19 cellular contexts compared by ENCODE assay signal in the genomic region with DNA sequence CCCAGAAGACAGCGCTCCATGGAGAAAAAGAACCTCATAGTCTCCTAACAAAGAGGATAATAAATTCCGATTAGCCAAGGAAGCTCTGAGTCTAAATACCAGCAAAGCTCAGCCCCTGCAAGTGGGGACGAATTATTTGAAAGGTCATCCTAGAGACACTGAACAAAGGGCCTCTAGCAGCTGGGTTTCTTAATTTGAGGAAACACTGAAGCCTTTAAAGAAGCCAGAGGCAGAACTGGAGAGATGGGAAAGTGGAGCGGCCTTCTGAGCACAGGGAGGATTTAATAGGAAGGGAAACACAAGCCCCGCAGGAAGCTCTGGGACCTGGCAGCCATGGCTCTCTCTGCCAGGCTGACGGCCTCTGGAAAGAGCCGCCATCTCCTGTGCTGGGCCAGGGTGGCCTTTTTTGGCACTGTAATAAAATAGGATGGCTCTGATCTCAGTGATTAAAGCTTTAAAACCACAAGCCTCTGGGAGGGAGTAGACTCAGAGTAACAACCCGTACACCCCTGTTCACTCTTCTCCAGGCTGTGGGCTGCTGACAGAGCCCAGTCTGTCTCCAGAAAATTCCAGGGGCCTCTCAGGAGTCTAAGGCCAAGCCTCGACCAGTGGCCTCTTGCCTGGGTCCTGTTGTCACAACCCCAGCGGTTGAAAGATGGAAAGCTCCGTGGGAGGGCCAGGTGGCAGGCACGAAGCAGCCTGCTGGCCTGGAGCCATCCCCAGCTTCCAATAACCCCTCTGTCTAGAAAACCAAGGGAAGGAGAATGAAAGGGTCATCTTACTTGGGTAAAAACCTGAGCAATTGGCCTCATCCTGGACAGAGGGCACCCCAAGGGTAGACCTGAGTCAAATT.
A peak's percentile ranks its signal among the peaks of the same experiment; 100 is the strongest.
DNase-seq lines count a peak whose midpoint lies in the region; ATAC-seq and TF ChIP-seq lines count a peak whose summit lies in the region.
"Had no signal": no experiment of that assay in that cellular context is flagged by ENCODE, and none has a peak within 500 bp of the region (broad histone marks: within the 10 kb centered on the region; RNA-seq: fewer than 3 reads in every experiment).

No MANE protein-coding gene starts in this region.

- peak overlapping the region; percentile 73 for H2AK5ac ChIP-seq in neuronal stem cell (ENCODE audit: low read depth, low read length)

- DNase-seq in Ammon's horn (ENCODE audit: low spot score) (peak; percentile 5), SK-MEL-5 (ENCODE audit: low read depth, low spot score) (peak; percentile 66), globus pallidus (ENCODE audit: low spot score) (peak; percentile 23), neuronal stem cell (ENCODE audit: low spot score) (peak; percentile 57), NK-92 (lab: John Stamatoyannopoulos, UW; ENCODE audit: unreplicated experiment) (no peak), left ventricle myocardium inferior (no peak), left lobe of liver (ENCODE audit: low spot score) (no peak), left ventricle myocardium superior (no peak)
- DNase-seq: AML-193; CD8-positive, alpha-beta T cell; left colon; NCI-H1092; NCI-H1930; NCI-H526 treated with DMSO at 0.1 percent for 48 hours had no signal

- no CpG with 5 or more reads among the region's 12 CpGs for WGBS in neuronal stem cell (ENCODE audit: extremely low coverage in 2 of 2, insufficient read length in 2 of 2, insufficient replicate concordance in 1 of 2), 2 donors

- H2AFZ ChIP-seq in neuronal stem cell (ENCODE audit: low read length) = peak overlapping the region; percentile 83

- H2BK12ac ChIP-seq in neuronal stem cell (ENCODE audit: low read length) = no peak overlapping the region

- peak overlapping the region; percentile 79 for H2BK5ac ChIP-seq in neuronal stem cell (ENCODE audit: low read length)

- H3K36me3 ChIP-seq in neuronal stem cell (replicated peaks in 1 of 2; ENCODE audit: control insufficient read depth in 2 of 2, insufficient read depth in 2 of 2, low read length in 2 of 2) (no peaks in the 10 kb centered on the region), left ventricle myocardium inferior (no peaks in the 10 kb centered on the region)
- H3K36me3 ChIP-seq: HAP-1, prostate gland, upper lobe of left lung had no signal

- intact Hi-C loops in left ventricle myocardium inferior (cut with micrococcal nuclease) = no loop called here
- intact Hi-C loops in left ventricle myocardium superior (cut with micrococcal nuclease) = no loop called here

- no peak overlapping the region for H3K9ac ChIP-seq in neuronal stem cell (ENCODE audit: low read depth, low read length, poor library complexity)

- H3K79me1 ChIP-seq in neuronal stem cell (ENCODE audit: low read depth, low read length) = no peaks in the 10 kb centered on the region

- no peak overlapping the region for H4K8ac ChIP-seq in neuronal stem cell (ENCODE audit: low read depth, low read length)

- no peak overlapping the region for H4K91ac ChIP-seq in neuronal stem cell (ENCODE audit: low read depth, low read length, poor library complexity)

- H3K23ac ChIP-seq in neuronal stem cell (ENCODE audit: low read depth, low read length, poor library complexity) = no peak overlapping the region

- H3K4me2 ChIP-seq in neuronal stem cell (ENCODE audit: insufficient read depth, low read length, poor library complexity, severe bottlenecking) = no peak overlapping the region

- no peak overlapping the region for H3K4me3 ChIP-seq in neuronal stem cell (ENCODE audit: low read length in 2 of 2)
- no peak overlapping the region for H3K4me3 ChIP-seq in left ventricle myocardium inferior
- H3K4me3 ChIP-seq: HAP-1, prostate gland, upper lobe of left lung had no signal

- peak overlapping the region; percentile 94 for H3K18ac ChIP-seq in neuronal stem cell (ENCODE audit: low read length)

- H3K27me3 ChIP-seq in neuronal stem cell (ENCODE audit: control insufficient read depth in 3 of 3, insufficient read depth in 3 of 3, low read depth in 1 of 3, low read length in 3 of 3) (no peaks in the 10 kb centered on the region), left ventricle myocardium inferior (ENCODE audit: low read depth) (no peaks in the 10 kb centered on the region)
- H3K27me3 ChIP-seq: upper lobe of left lung had no signal

- peak overlapping the region; percentile 32 for H2BK15ac ChIP-seq in neuronal stem cell (ENCODE audit: low read length)

- peak overlapping the region; percentile 98 for H3K27ac ChIP-seq in neuronal stem cell (replicated peaks; ENCODE audit: low read length)
- H3K27ac ChIP-seq in left ventricle myocardium inferior (replicated peaks) = no peak overlapping the region
- H3K27ac ChIP-seq: epithelial cell of prostate, prostate gland, upper lobe of left lung had no signal

- H2BK120ac ChIP-seq in neuronal stem cell (ENCODE audit: low read depth, low read length) = no peak overlapping the region

- no peak for TF ChIP-seq CTCF in left ventricle myocardium inferior (IDR thresholded peaks at IDR 0.05; ENCODE audit: borderline replicate concordance)

- no peak overlapping the region for H3K4ac ChIP-seq in neuronal stem cell (ENCODE audit: low read length)

- ATAC-seq in left lobe of liver = no peak
- no peak for ATAC-seq in left ventricle myocardium superior
- ATAC-seq: CD8-positive, alpha-beta T cell; left colon; SK-N-SH treated with all-trans-retinoic acid at 6 μM for 48 hours had no signal

- H3K4me1 ChIP-seq in neuronal stem cell (ENCODE audit: control insufficient read depth in 2 of 2, insufficient read depth in 1 of 2, low read depth in 1 of 2, low read length in 2 of 2) (peaks cover 11 to 16% of the 10 kb centered on the region in 2 donors), left ventricle myocardium inferior (no peaks in the 10 kb centered on the region)
- H3K4me1 ChIP-seq: HAP-1, prostate gland, upper lobe of left lung had no signal

- in situ Hi-C loops in SK-MEL-5 (cut with HindIII; ENCODE audit: low pct_unique_long_range_greater_than_20kb, low sequenced_read_pairs) = no loop called here

- peak overlapping the region; percentile 47 for H3K14ac ChIP-seq in neuronal stem cell (ENCODE audit: low read length)

- H3K9me3 ChIP-seq in neuronal stem cell (replicated peaks in 1 of 2; ENCODE audit: control insufficient read depth in 2 of 2, insufficient read depth in 1 of 2, low read depth in 1 of 2, low read length in 2 of 2) = peaks cover 2 to 5% of the 10 kb centered on the region in 2 donors
- H3K9me3 ChIP-seq in left ventricle myocardium inferior (replicated peaks) = peaks cover 30% of the 10 kb centered on the region
- H3K9me3 ChIP-seq: HAP-1, prostate gland, upper lobe of left lung had no signal

Comparison
In these comparisons a context has a peak if more than half of its experiments do, and no peak if none do; other contexts are left out.
1. DNase-seq: peak in Ammon's horn (single experiment), SK-MEL-5 (single experiment), globus pallidus (single experiment) and neuronal stem cell (single experiment); none in NK-92 (single experiment), left ventricle myocardium inferior (single experiment), left lobe of liver (single experiment) and left ventricle myocardium superior (single experiment).